ENCODE assay signal across 1 cellular context in the genomic region with DNA sequence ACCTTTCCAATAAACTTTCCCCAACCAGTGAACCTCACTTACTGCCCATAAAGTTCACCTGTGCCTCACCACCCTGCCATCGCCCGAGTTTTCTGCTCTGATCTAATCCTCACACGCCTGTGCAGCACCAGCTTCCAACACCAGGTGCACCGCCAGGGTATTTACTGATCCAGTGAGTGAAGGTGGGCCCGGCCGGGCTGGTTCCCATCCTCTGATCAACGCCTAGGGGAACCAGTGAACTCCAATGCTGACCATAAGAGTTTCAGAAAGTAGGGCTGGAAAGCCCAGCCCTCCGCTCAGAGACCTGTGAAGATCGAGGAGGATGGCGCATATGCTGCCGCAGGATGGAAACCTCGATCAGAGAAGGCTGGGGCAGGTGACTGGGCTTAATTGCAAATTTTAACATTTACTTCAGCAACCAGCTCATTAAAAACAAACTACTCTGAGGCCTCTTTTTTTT.
TF ChIP-seq lines count a peak whose summit lies in the region.

No MANE protein-coding gene starts in this region.

TF ChIP-seq in HEK293, 187 proteins besides CTCF, POLR2A, EP300 and RAD21 (continued from another document):
- TF ChIP-seq ZNF792 (tag by site-specific recombination; IDR thresholded peaks at IDR 0.05) = no peak
- no peak for TF ChIP-seq ZNF514 (tag by site-specific recombination; IDR thresholded peaks at IDR 0.05)
- TF ChIP-seq KLF8 (tag by site-specific recombination; IDR thresholded peaks at IDR 0.05) = no peak
- TF ChIP-seq HIC1 (tag by site-specific recombination; IDR thresholded peaks at IDR 0.05) = peak; percentile 20; the same call in 1 of the 2 replicates
- no peak for TF ChIP-seq ZNF558 (tag by site-specific recombination; IDR thresholded peaks at IDR 0.05)
- no peak for TF ChIP-seq ZNF610 (tag by site-specific recombination; IDR thresholded peaks at IDR 0.05; ENCODE audit: borderline replicate concordance)
- TF ChIP-seq EGR2 (tag by site-specific recombination; IDR thresholded peaks at IDR 0.05; ENCODE audit: low read depth) = no peak
- TF ChIP-seq MEIS1 (CRISPR knock-in tag; IDR thresholded peaks at IDR 0.05; ENCODE audit: borderline replicate concordance) = no peak
- TF ChIP-seq ZFP69B (tag by site-specific recombination; IDR thresholded peaks at IDR 0.05) = peak; percentile 92
- no peak for TF ChIP-seq ZNF354C (tag by site-specific recombination; IDR thresholded peaks at IDR 0.05; ENCODE audit: borderline replicate concordance, low read depth)
- peak; percentile 63; the same call in 1 of the 2 replicates for TF ChIP-seq ZNF10 (tag by site-specific recombination; IDR thresholded peaks at IDR 0.05)
- TF ChIP-seq ZSCAN23 (tag by site-specific recombination; IDR thresholded peaks at IDR 0.05) = no peak
- no peak for TF ChIP-seq ZNF157 (tag by site-specific recombination; IDR thresholded peaks at IDR 0.05)
- peak; percentile 95 for TF ChIP-seq PRDM1 (tag by site-specific recombination; IDR thresholded peaks at IDR 0.05)
- peak; percentile 62 for TF ChIP-seq ZNF600 (tag by site-specific recombination; IDR thresholded peaks at IDR 0.05)
- TF ChIP-seq ZNF654 (tag by site-specific recombination; IDR thresholded peaks at IDR 0.05; ENCODE audit: low read depth) = 0 out of 2 replicates have a peak, but pooled peaks have one; percentile 2
- TF ChIP-seq ZNF544 (tag by site-specific recombination; IDR thresholded peaks at IDR 0.05) = no peak
- TF ChIP-seq ZNF175 (tag by site-specific recombination; IDR thresholded peaks at IDR 0.05) = no peak
- TF ChIP-seq ZNF174 (tag by site-specific recombination; IDR thresholded peaks at IDR 0.05) = no peak
